In the genomic region with DNA sequence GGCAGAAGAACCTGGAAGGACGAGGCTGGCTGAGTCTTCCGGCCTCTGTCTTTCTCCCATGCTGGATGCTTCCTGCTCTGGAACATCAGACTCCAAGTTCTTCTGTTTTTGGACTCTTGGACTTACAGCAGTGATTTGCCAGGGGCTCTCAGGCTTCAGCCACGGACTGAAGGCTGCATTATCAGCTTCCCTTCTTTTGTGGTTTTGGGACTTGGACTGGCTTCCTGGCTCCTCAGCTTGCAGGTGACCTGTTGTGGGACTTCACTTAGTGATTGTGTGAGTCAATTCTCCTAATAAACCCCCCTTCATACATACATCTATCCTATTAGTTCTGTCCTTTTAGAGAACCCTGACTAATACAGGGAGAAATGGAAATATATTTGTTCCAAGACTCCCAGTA, we compare ENCODE assay signal across 1 cellular context.
TF ChIP-seq lines count a peak whose summit lies in the region.

No MANE protein-coding gene starts in this region.

TF ChIP-seq in SK-N-SH, 30 proteins besides CTCF, POLR2A, EP300 and RAD21 (continued from another document):
- TF ChIP-seq, protein P1, sequence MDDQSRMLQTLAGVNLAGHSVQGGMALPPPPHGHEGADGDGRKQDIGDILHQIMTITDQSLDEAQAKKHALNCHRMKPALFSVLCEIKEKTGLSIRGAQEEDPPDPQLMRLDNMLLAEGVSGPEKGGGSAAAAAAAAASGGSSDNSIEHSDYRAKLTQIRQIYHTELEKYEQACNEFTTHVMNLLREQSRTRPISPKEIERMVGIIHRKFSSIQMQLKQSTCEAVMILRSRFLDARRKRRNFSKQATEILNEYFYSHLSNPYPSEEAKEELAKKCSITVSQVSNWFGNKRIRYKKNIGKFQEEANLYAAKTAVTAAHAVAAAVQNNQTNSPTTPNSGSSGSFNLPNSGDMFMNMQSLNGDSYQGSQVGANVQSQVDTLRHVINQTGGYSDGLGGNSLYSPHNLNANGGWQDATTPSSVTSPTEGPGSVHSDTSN (IDR thresholded peaks at IDR 0.05): no peak
- TF ChIP-seq, protein P2, sequence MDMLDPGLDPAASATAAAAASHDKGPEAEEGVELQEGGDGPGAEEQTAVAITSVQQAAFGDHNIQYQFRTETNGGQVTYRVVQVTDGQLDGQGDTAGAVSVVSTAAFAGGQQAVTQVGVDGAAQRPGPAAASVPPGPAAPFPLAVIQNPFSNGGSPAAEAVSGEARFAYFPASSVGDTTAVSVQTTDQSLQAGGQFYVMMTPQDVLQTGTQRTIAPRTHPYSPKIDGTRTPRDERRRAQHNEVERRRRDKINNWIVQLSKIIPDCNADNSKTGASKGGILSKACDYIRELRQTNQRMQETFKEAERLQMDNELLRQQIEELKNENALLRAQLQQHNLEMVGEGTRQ (IDR thresholded peaks at IDR 0.05; ENCODE audit: borderline replicate concordance, low read depth, low read length): no peak
- TF ChIP-seq RXRA (IDR thresholded peaks at IDR 0.05; ENCODE audit: borderline replicate concordance, low read depth): no peak
